Comparison of ENCODE assay signal across 8 cellular contexts in genomic region chr4:41935652-41936021, GRCh38. TPM values are rescaled to one million over a fixed set of nuclear protein-coding genes. Genes with fewer than 3 reads are reported as not detected.
DNase-seq lines count a peak whose midpoint lies in the region; ATAC-seq and TF ChIP-seq lines count a peak whose summit lies in the region.

No MANE protein-coding gene starts in this region.

- no peak overlapping the region for H2BK120ac ChIP-seq in mesendoderm (ENCODE audit: low read depth, low read length)

- H3K27ac ChIP-seq in Peyer's patch (peak overlapping the region; percentile 76 to 82 (median 79)), mesendoderm (ENCODE audit: low read depth, low read length) (peak overlapping the region; percentile 94), thoracic aorta (peak overlapping the region; percentile 40 to 44)

- no peak overlapping the region for H4K8ac ChIP-seq in mesendoderm (ENCODE audit: low read depth, low read length)

- H3K4me1 ChIP-seq in Peyer's patch (peaks cover 0 to 24% (median 6%) of the 10 kb centered on the region in 4 donors), mesendoderm (ENCODE audit: control insufficient read depth, low read depth, low read length) (no peaks in the 10 kb centered on the region), thoracic aorta (ENCODE audit: control insufficient read depth in 1 of 2, low read depth in 2 of 2) (peaks cover 12 to 21% of the 10 kb centered on the region in 2 donors)

- TF ChIP-seq POLR2A in Peyer's patch (IDR thresholded peaks at IDR 0.05) = no peak

- H3K36me3 ChIP-seq in Peyer's patch (peaks cover 0 to 10% (median 0%) of the 10 kb centered on the region in 3 donors), mesendoderm (ENCODE audit: control insufficient read depth, insufficient read depth, low read length) (no peaks in the 10 kb centered on the region), thoracic aorta (peaks cover 4% of the 10 kb centered on the region)

- peaks cover 1% of the 10 kb centered on the region for H3K79me1 ChIP-seq in mesendoderm (ENCODE audit: low read length)

- no CpG with 5 or more reads among the region's 12 CpGs for WGBS in mesendoderm (ENCODE audit: extremely low coverage, insufficient coverage, low lambda C conversion rate)

- H2AK5ac ChIP-seq in mesendoderm (ENCODE audit: low read length) = no peak overlapping the region

- no peak overlapping the region for H2BK15ac ChIP-seq in mesendoderm (replicated peaks; ENCODE audit: low read depth)

- peak overlapping the region; percentile 93 for H3K9ac ChIP-seq in mesendoderm (ENCODE audit: low read length)

- H4K5ac ChIP-seq in mesendoderm (ENCODE audit: low read length) = no peak overlapping the region

- DNase-seq in GM12865 (ENCODE audit: low read depth) (peak; percentile 37), HFF-Myc (ENCODE audit: extremely low read depth, low read depth) (no peak), Peyer's patch (no peak), choroid plexus epithelial cell (ENCODE audit: low read depth) (peak; percentile 33), mesendoderm (no peak), thoracic aorta (ENCODE audit: low spot score) (no peak), NCI-H510A (lab: John Stamatoyannopoulos, UW) (no peak)

- H3K4ac ChIP-seq in mesendoderm (ENCODE audit: low read depth, low read length) = no peak overlapping the region

- ATAC-seq in thoracic aorta (ENCODE audit: insufficient number of reproducible peaks, low FRiP score, low read depth) (no peak), HG03378 (IDR thresholded peaks at IDR 0.05; ENCODE audit: unreplicated experiment) (no peak)

- H3K56ac ChIP-seq in mesendoderm (ENCODE audit: low read length) = peak overlapping the region; percentile 96

- peak overlapping the region; percentile 78 for H3K4me2 ChIP-seq in mesendoderm (ENCODE audit: low read length)

- no peaks in the 10 kb centered on the region for H3K9me3 ChIP-seq in Peyer's patch
- no peaks in the 10 kb centered on the region for H3K9me3 ChIP-seq in thoracic aorta

- H3K79me2 ChIP-seq in mesendoderm (ENCODE audit: control insufficient read depth, insufficient read depth, low read length) = peaks cover 19% of the 10 kb centered on the region

- no peaks in the 10 kb centered on the region for H3K27me3 ChIP-seq in Peyer's patch
- H3K27me3 ChIP-seq in mesendoderm (ENCODE audit: insufficient read depth, low read length, poor library complexity) = no peaks in the 10 kb centered on the region
- no peaks in the 10 kb centered on the region for H3K27me3 ChIP-seq in thoracic aorta (replicated peaks; ENCODE audit: insufficient read depth)

- H2BK5ac ChIP-seq in mesendoderm (ENCODE audit: low read length) = no peak overlapping the region

- H3K23ac ChIP-seq in mesendoderm (ENCODE audit: low read length) = peak overlapping the region; percentile 72

- H3K4me3 ChIP-seq in GM12865 (ENCODE audit: low read depth, low read length) = peak overlapping the region; percentile 94
- peak overlapping the region; percentile 95 for H3K4me3 ChIP-seq in HFF-Myc (replicated peaks; ENCODE audit: low read depth, low read length)
- H3K4me3 ChIP-seq in Peyer's patch = peak overlapping the region; percentile 72 to 93 (median 86)
- peak overlapping the region; percentile 91 for H3K4me3 ChIP-seq in choroid plexus epithelial cell (ENCODE audit: low read depth, low read length)
- H3K4me3 ChIP-seq in mesendoderm (ENCODE audit: low read length) = peak overlapping the region; percentile 97
- peak overlapping the region; percentile 82 for H3K4me3 ChIP-seq in thoracic aorta

- no peak for TF ChIP-seq CTCF in GM12865 (IDR thresholded peaks at IDR 0.05; ENCODE audit: insufficient read depth, low read depth, low read length, missing control alignments)
- TF ChIP-seq CTCF in HFF-Myc (IDR thresholded peaks at IDR 0.05; ENCODE audit: low read depth, low read length, missing control alignments) = no peak
- no peak for TF ChIP-seq CTCF in Peyer's patch (IDR thresholded peaks at IDR 0.05)
- TF ChIP-seq CTCF in choroid plexus epithelial cell (conservative IDR thresholded peaks at IDR 0.05; ENCODE audit: low read depth, low read length) = no peak
- TF ChIP-seq CTCF in thoracic aorta (IDR thresholded peaks at IDR 0.05) = no peak

- H3K18ac ChIP-seq in mesendoderm (ENCODE audit: low read length) = no peak overlapping the region

RNA-seq across cellular contexts. Expression of gene TMEM33, which starts 0.4 kb away (rescaled TPM):
- total RNA-seq in Peyer's patch = 10 to 100 TPM; 18.2 to 67.4 (median 46.7) TPM
- polyA plus RNA-seq in mesendoderm (2013, experiment 1 of 2) = 71.1 TPM
- 72.8 TPM for polyA plus RNA-seq in mesendoderm (2013, experiment 2 of 2)
- 10 to 100 TPM; 20.0 to 32.3 TPM for total RNA-seq in thoracic aorta

RNA-seq across cellular contexts. Expression of gene DCAF4L1, which starts 45.9 kb away (rescaled TPM):
- total RNA-seq in Peyer's patch (under 1 TPM in 2 of 4 donors, not detected in 2; 0.19 to 0.53 TPM), thoracic aorta (under 1 TPM in 1 of 2 donors, not detected in 1; 0.14 TPM)
- 0.10 TPM for polyA plus RNA-seq in mesendoderm (2013, experiment 1 of 2)
- polyA plus RNA-seq in mesendoderm (2013, experiment 2 of 2) = 0.10 TPM

RNA-seq across cellular contexts. Expression of gene SLC30A9, which starts 54.7 kb away (rescaled TPM):
- 10 to 100 TPM; 51.3 to 61.1 (median 56.6) TPM for total RNA-seq in Peyer's patch
- 35.2 TPM for polyA plus RNA-seq in mesendoderm (2013, experiment 1 of 2)
- polyA plus RNA-seq in mesendoderm (2013, experiment 2 of 2) = 35.1 TPM
- total RNA-seq in thoracic aorta = 10 to 100 TPM; 33.2 to 59.2 TPM

Comparison
In these comparisons a context has a peak if more than half of its experiments do, and no peak if none do; other contexts are left out.
1. DNase-seq: peak in GM12865 (single experiment) and choroid plexus epithelial cell (single experiment); none in HFF-Myc (single experiment), Peyer's patch (0 of 3), mesendoderm (single experiment), thoracic aorta (single experiment) and NCI-H510A (single experiment).
2. H3K27ac ChIP-seq: peak in every context shown above with its lines; median percentile 94 in mesendoderm; 79 in Peyer's patch; 42 in thoracic aorta.
3. Peak in every context shown above with its lines, with median percentiles within 50 percentile points of each other: H3K4me3 ChIP-seq.